Comparison of ENCODE assay signal across 23 cellular contexts in the genomic region with DNA sequence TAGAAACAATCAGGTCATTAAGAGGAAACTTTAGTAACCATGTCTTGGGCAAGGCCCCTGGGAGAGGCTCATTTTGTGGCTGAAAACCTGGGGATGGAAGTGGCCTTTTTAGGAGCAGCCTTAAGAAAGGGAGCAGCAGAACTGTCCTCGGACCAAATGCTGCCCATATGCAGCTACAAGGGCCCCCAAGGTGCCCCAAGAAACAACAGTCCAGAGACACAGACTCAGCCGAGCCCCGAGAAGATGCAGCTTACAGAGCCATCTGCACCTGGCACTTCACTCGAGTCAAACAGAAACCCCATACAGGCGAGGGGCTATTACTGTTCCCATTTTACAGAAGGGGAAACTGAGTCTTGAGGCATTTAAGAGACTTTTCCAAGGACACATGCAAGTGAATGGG. TPM values are rescaled to one million over a fixed set of nuclear protein-coding genes. Genes with fewer than 3 reads are reported as not detected.
"Had no signal": no experiment of that assay in that cellular context is flagged by ENCODE, and none has a peak within 500 bp of the region (broad histone marks: within the 10 kb centered on the region; RNA-seq: fewer than 3 reads in every experiment).

No MANE protein-coding gene starts in this region.

- H3K27me3 ChIP-seq: dorsolateral prefrontal cortex, left lung, pancreas, right lobe of liver, suprapubic skin, transverse colon, vagina had no signal

- H3K9me3 ChIP-seq: left lung, pancreas, right lobe of liver, suprapubic skin, transverse colon, vagina had no signal

- DNase-seq: dorsolateral prefrontal cortex; effector CD4-positive, alpha-beta T cell; hypothalamus; immature natural killer cell; islet precursor cell; left lung; mesenchymal stem cell; midbrain; naive thymus-derived CD8-positive, alpha-beta T cell; nephron progenitor cell; small intestine; stimulated activated CD4-positive, alpha-beta T cell treated with anti-CD3 and anti-CD28 coated beads, Interleukin-12 subunit alpha, Interleukin-12 subunit beta, amount 100 ng/mL, for 4 hours; stimulated activated CD4-positive, alpha-beta T cell treated with anti-CD3 and anti-CD28 coated beads, Interleukin-1b, Interleukin-23, amount 100 ng/mL, for 48 hours; stimulated activated CD4-positive, alpha-beta T cell treated with anti-CD3 and anti-CD28 coated beads, Interleukin-4, amount 100 ng/mL, for 1 hour; stimulated activated CD8-positive, alpha-beta memory T cell treated with anti-CD3 and anti-CD28 coated beads, Interleukin-4, amount 100 ng/mL, for 48 hours; stimulated activated naive CD4-positive, alpha-beta T cell; stimulated activated naive CD8-positive, alpha-beta T cell treated with anti-CD3 and anti-CD28 coated beads, Interleukin-15, amount 100 ng/mL, for 72 hours; transverse colon had no signal

- H3K27ac ChIP-seq: dorsolateral prefrontal cortex, left lung, pancreas, right lobe of liver, suprapubic skin, transverse colon, vagina had no signal

- H3K4me3 ChIP-seq: dorsolateral prefrontal cortex, left lung, pancreas, right lobe of liver, suprapubic skin, transverse colon, vagina had no signal

- H3K4me1 ChIP-seq: pancreas, right lobe of liver, transverse colon, vagina had no signal

- H3K36me3 ChIP-seq: left lung, pancreas, right lobe of liver, suprapubic skin, transverse colon, vagina had no signal

RNA-seq across cellular contexts. Expression of a gene that starts 58.0 kb away (rescaled TPM):
- total RNA-seq: fibroblast of villous mesenchyme had no signal
